Comparison of ENCODE assay signal across 1 cellular context in the genomic region with DNA sequence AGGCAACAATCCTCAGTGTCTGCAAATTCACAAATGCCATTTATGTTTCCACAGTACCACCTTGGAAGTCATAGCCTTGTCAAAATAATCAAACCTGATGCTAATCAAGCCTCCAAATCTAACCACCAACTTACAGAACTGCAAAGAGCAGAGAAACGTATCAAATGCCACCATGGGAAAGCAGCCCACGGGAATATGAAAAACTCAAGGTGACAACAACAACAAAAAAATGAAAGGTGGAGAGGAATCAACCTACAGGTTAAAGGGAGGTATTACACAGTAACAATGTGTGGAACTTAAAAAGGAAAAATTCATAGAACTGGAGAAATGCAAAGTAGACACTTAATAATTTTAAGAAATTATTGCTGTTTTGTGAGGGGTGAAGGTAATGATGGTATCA.
TF ChIP-seq lines count a peak whose summit lies in the region.

No MANE protein-coding gene starts in this region.

TF ChIP-seq in K562, 482 proteins besides CTCF, POLR2A, EP300 and RAD21:
- TF ChIP-seq ZNF316 (IDR thresholded peaks at IDR 0.05) (peak; percentile 14; the same call in 1 of the 2 replicates), ZC3H11A (IDR thresholded peaks at IDR 0.05; ENCODE audit: low read depth, low read length) (no peak), ZNF76 (CRISPR knock-in tag; IDR thresholded peaks at IDR 0.05; ENCODE audit: borderline replicate concordance) (no peak), ZSCAN29 (IDR thresholded peaks at IDR 0.05) (no peak)
